Comparison of ENCODE assay signal across 40 cellular contexts in the genomic region with DNA sequence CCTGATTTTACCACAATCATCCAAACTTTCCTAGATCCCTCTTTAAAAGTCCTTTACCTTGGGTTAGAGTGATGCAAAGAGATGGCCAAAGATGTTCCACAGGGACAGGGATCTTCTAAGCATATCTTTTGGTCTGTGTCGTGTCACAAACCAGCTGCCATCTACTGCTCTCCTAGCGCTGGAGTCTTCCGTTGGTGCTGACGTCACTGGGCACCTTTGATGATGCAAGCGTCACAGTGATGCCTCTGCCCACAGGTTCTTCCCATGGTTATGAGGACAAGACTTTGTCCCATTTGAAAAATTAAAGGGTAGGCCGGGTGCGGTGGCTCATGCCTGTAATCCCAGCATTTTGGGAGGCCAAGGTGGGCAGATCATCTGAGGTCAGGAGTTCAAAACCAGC. TPM values are rescaled to one million over a fixed set of nuclear protein-coding genes. Genes with fewer than 3 reads are reported as not detected.
"Had no signal": no experiment of that assay in that cellular context is flagged by ENCODE, and none has a peak within 500 bp of the region (broad histone marks: within the 10 kb centered on the region; RNA-seq: fewer than 3 reads in every experiment).

No MANE protein-coding gene starts in this region.

- H3K27ac ChIP-seq: adrenal gland, body of pancreas, brain microvascular endothelial cell, breast epithelium, VCaP had no signal

- H3K36me3 ChIP-seq: adrenal gland, brain microvascular endothelial cell, breast epithelium had no signal

- H3K4me3 Mint-ChIP-seq: activated B cell treated with CpG ODN at 0.5 μM for 24 hours; activated CD4-positive, alpha-beta memory T cell treated with anti-CD3 and anti-CD28 coated beads for 36 hours; activated CD4-positive, alpha-beta T cell treated with anti-CD3 and anti-CD28 coated beads, Interleukin-2, amount 10 ng/mL, durations not matched to agents 24 days and 14 days; activated CD8-positive, alpha-beta T cell treated with anti-CD3 and anti-CD28 coated beads for 36 hours; activated naive CD4-positive, alpha-beta T cell treated with anti-CD3 and anti-CD28 coated beads for 36 hours; activated naive CD8-positive, alpha-beta T cell treated with anti-CD3 and anti-CD28 coated beads for 36 hours; activated T-cell treated with anti-CD3 and anti-CD28 coated beads, Interleukin-2, amount 50 U/mL, for 4 hours; activated T-cell treated with anti-CD3 and anti-CD28 coated beads, Interleukin-2, amount 50 U/mL, for 72 hours; activated T-helper 1 cell treated with anti-CD3 and anti-CD28 coated beads, Interleukin-12 subunit alpha, Interleukin-12 subunit beta, Interleukin-2, Interleukin-4 antibody, amounts not matched to agents 30 ng/mL and 10 ng/mL and 1 ng/mL, durations not matched to agents 14 hours and 24 hours and 36 hours; activated T-helper 17 cell treated with anti-CD3 and anti-CD28 coated beads, Interleukin-2, amount 50 U/mL, for 72 hours; T-helper 1 cell treated with Interleukin-12 subunit alpha and Interleukin-12 subunit beta and Interleukin-4 antibody, amounts not matched to agents 30 μg/mL and 1 μg/mL, for 36 hours; T-helper 2 cell treated with Interferon-gamma antibody and Interleukin-4, amounts not matched to agents 5 μg/mL and 100 μg/mL, for 36 hours had no signal

- H3K36me3 Mint-ChIP-seq: activated naive CD8-positive, alpha-beta T cell treated with anti-CD3 and anti-CD28 coated beads for 36 hours had no signal

- ATAC-seq: activated CD8-positive, alpha-beta T cell treated with anti-CD3 and anti-CD28 coated beads for 36 hours; activated naive CD4-positive, alpha-beta T cell treated with anti-CD3 and anti-CD28 coated beads, Interleukin-2, amount 50 U/mL, for 72 hours; activated T-cell treated with anti-CD3 and anti-CD28 coated beads, Interleukin-2, amount 50 U/mL, for 4 hours; activated T-cell treated with anti-CD3 and anti-CD28 coated beads, Interleukin-2, amount 50 U/mL, for 72 hours; activated T-helper 17 cell treated with anti-CD3 and anti-CD28 coated beads, Interleukin-2, amount 50 U/mL, for 72 hours; body of pancreas had no signal

- H3K4me3 ChIP-seq: adrenal gland, body of pancreas, breast epithelium had no signal

- H3K27me3 ChIP-seq: body of pancreas, brain microvascular endothelial cell had no signal

- H3K4me1 ChIP-seq: adrenal gland, body of pancreas, breast epithelium had no signal

- H3K27ac Mint-ChIP-seq: activated B cell treated with CpG ODN at 0.5 μM for 24 hours; activated CD4-positive, alpha-beta memory T cell treated with anti-CD3 and anti-CD28 coated beads for 36 hours; activated CD4-positive, alpha-beta T cell treated with anti-CD3 and anti-CD28 coated beads, Interleukin-2, amount 10 ng/mL, durations not matched to agents 24 days and 14 days; activated CD8-positive, alpha-beta T cell treated with anti-CD3 and anti-CD28 coated beads for 36 hours; activated naive CD4-positive, alpha-beta T cell treated with anti-CD3 and anti-CD28 coated beads for 36 hours; activated naive CD4-positive, alpha-beta T cell treated with anti-CD3 and anti-CD28 coated beads, Interleukin-2, amount 50 U/mL, for 72 hours; activated naive CD8-positive, alpha-beta T cell treated with anti-CD3 and anti-CD28 coated beads for 36 hours; activated T-cell treated with anti-CD3 and anti-CD28 coated beads, Interleukin-2, amount 50 U/mL, for 72 hours; activated T-helper 1 cell treated with anti-CD3 and anti-CD28 coated beads, Interleukin-12 subunit alpha, Interleukin-12 subunit beta, Interleukin-2, Interleukin-4 antibody, amounts not matched to agents 30 ng/mL and 10 ng/mL and 1 ng/mL, durations not matched to agents 14 hours and 24 hours and 36 hours; activated T-helper 17 cell treated with anti-CD3 and anti-CD28 coated beads, Interleukin-2, amount 50 U/mL, for 72 hours; T-helper 1 cell treated with Interleukin-12 subunit alpha and Interleukin-12 subunit beta and Interleukin-4 antibody, amounts not matched to agents 30 μg/mL and 1 μg/mL, for 36 hours; T-helper 2 cell treated with Interferon-gamma antibody and Interleukin-4, amounts not matched to agents 5 μg/mL and 100 μg/mL, for 36 hours had no signal

- H3K4me1 Mint-ChIP-seq: activated B cell treated with CpG ODN at 0.5 μM for 24 hours; activated CD4-positive, alpha-beta T cell treated with anti-CD3 and anti-CD28 coated beads, Interleukin-2, amount 10 ng/mL, durations not matched to agents 24 days and 14 days; activated naive CD8-positive, alpha-beta T cell treated with anti-CD3 and anti-CD28 coated beads for 36 hours; activated T-helper 17 cell treated with anti-CD3 and anti-CD28 coated beads, Interleukin-2, amount 50 U/mL, for 72 hours had no signal

- H3K27me3 Mint-ChIP-seq: activated CD4-positive, alpha-beta T cell treated with anti-CD3 and anti-CD28 coated beads, Interleukin-2, amount 10 ng/mL, durations not matched to agents 24 days and 14 days had no signal

- DNase-seq: activated B cell treated with CpG ODN at 0.5 μM for 24 hours; activated CD4-positive, alpha-beta memory T cell treated with anti-CD3 and anti-CD28 coated beads for 36 hours; activated CD4-positive, alpha-beta T cell treated with anti-CD3 and anti-CD28 coated beads for 4 hours; activated CD4-positive, alpha-beta T cell treated with anti-CD3 and anti-CD28 coated beads, Interleukin-2, amount 10 ng/mL, durations not matched to agents 24 days and 14 days; activated CD4-positive, alpha-beta T cell treated with anti-CD3 and anti-CD28 coated beads, Interleukin-2, amount 50 U/mL, for 1 hour; activated CD4-positive, alpha-beta T cell treated with anti-CD3 and anti-CD28 coated beads, Interleukin-2, amount 50 U/mL, for 4 hours; activated CD4-positive, CD25-positive, alpha-beta regulatory T cell treated with anti-CD3 and anti-CD28 coated beads, Interleukin-2, amount 50 U/mL, for 72 hours; activated CD8-positive, alpha-beta memory T cell treated with anti-CD3 and anti-CD28 coated beads, Interleukin-2, amount 50 U/mL, for 4 hours; activated CD8-positive, alpha-beta T cell treated with anti-CD3 and anti-CD28 coated beads for 36 hours; activated effector memory CD4-positive, alpha-beta T cell treated with anti-CD3 and anti-CD28 coated beads, Interleukin-2, amount 50 U/mL, for 16 hours; activated gamma-delta T cell treated with Interleukin-2 at 50 U/mL for 16 hours; activated naive CD4-positive, alpha-beta T cell; activated naive CD4-positive, alpha-beta T cell treated with anti-CD3 and anti-CD28 coated beads for 36 hours; activated naive CD4-positive, alpha-beta T cell treated with anti-CD3 and anti-CD28 coated beads, Interleukin-2, amount 50 U/mL, for 16 hours; activated naive CD8-positive, alpha-beta T cell treated with anti-CD3 and anti-CD28 coated beads for 36 hours; activated T-cell treated with anti-CD3 and anti-CD28 coated beads for 4 hours; activated T-cell treated with anti-CD3 and anti-CD28 coated beads, Interleukin-2, amount 50 U/mL, for 1 hour; activated T-cell treated with anti-CD3 and anti-CD28 coated beads, Interleukin-2, amount 50 U/mL, for 4 hours; activated T-cell treated with anti-CD3 and anti-CD28 coated beads, Interleukin-2, amount 50 U/mL, for 72 hours; adrenal gland; amniotic stem cell; aorta; body of pancreas; central memory CD4-positive, alpha-beta T cell; T-helper 1 cell; T-helper 2 cell; T-helper 9 cell had no signal

- FAIRE-seq: astrocyte, TTC549 had no signal

RNA-seq across cellular contexts. Expression of gene GLT6D1, which starts 1.7 kb away (rescaled TPM):
- total RNA-seq: activated B cell treated with CpG ODN at 0.5 μM for 24 hours; activated CD4-positive, alpha-beta memory T cell treated with anti-CD3 and anti-CD28 coated beads for 36 hours; activated CD4-positive, alpha-beta T cell treated with anti-CD3 and anti-CD28 coated beads, Interleukin-2, amount 10 ng/mL, durations not matched to agents 24 days and 14 days; activated CD8-positive, alpha-beta memory T cell treated with anti-CD3 and anti-CD28 coated beads for 36 hours; activated CD8-positive, alpha-beta T cell treated with anti-CD3 and anti-CD28 coated beads for 36 hours; activated naive CD4-positive, alpha-beta T cell treated with anti-CD3 and anti-CD28 coated beads for 36 hours; activated naive CD4-positive, alpha-beta T cell treated with anti-CD3 and anti-CD28 coated beads, Interleukin-2, amount 50 U/mL, for 72 hours; activated naive CD8-positive, alpha-beta T cell treated with anti-CD3 and anti-CD28 coated beads for 36 hours; activated T-cell treated with anti-CD3 and anti-CD28 coated beads, Interleukin-2, amount 50 U/mL, for 4 hours; activated T-cell treated with anti-CD3 and anti-CD28 coated beads, Interleukin-2, amount 50 U/mL, for 72 hours; activated T-helper 1 cell treated with anti-CD3 and anti-CD28 coated beads, Interleukin-12 subunit alpha, Interleukin-12 subunit beta, Interleukin-2, Interleukin-4 antibody, amounts not matched to agents 30 ng/mL and 10 ng/mL and 1 ng/mL, durations not matched to agents 14 hours and 24 hours and 36 hours; activated T-helper 17 cell treated with anti-CD3 and anti-CD28 coated beads, Interleukin-2, amount 50 U/mL, for 72 hours; adrenal gland; aorta; astrocyte; body of pancreas; breast epithelium; cardiac septum; cerebellum had no signal
- polyA plus RNA-seq: adrenal gland, aorta had no signal

RNA-seq across cellular contexts. Expression of gene LCN9, which starts 22.1 kb away (rescaled TPM):
- total RNA-seq: activated B cell treated with CpG ODN at 0.5 μM for 24 hours; activated CD4-positive, alpha-beta memory T cell treated with anti-CD3 and anti-CD28 coated beads for 36 hours; activated CD4-positive, alpha-beta T cell treated with anti-CD3 and anti-CD28 coated beads, Interleukin-2, amount 10 ng/mL, durations not matched to agents 24 days and 14 days; activated CD8-positive, alpha-beta memory T cell treated with anti-CD3 and anti-CD28 coated beads for 36 hours; activated CD8-positive, alpha-beta T cell treated with anti-CD3 and anti-CD28 coated beads for 36 hours; activated naive CD4-positive, alpha-beta T cell treated with anti-CD3 and anti-CD28 coated beads for 36 hours; activated naive CD4-positive, alpha-beta T cell treated with anti-CD3 and anti-CD28 coated beads, Interleukin-2, amount 50 U/mL, for 72 hours; activated naive CD8-positive, alpha-beta T cell treated with anti-CD3 and anti-CD28 coated beads for 36 hours; activated T-cell treated with anti-CD3 and anti-CD28 coated beads, Interleukin-2, amount 50 U/mL, for 4 hours; activated T-cell treated with anti-CD3 and anti-CD28 coated beads, Interleukin-2, amount 50 U/mL, for 72 hours; activated T-helper 1 cell treated with anti-CD3 and anti-CD28 coated beads, Interleukin-12 subunit alpha, Interleukin-12 subunit beta, Interleukin-2, Interleukin-4 antibody, amounts not matched to agents 30 ng/mL and 10 ng/mL and 1 ng/mL, durations not matched to agents 14 hours and 24 hours and 36 hours; activated T-helper 17 cell treated with anti-CD3 and anti-CD28 coated beads, Interleukin-2, amount 50 U/mL, for 72 hours; adrenal gland; aorta; body of pancreas; cardiac septum; cerebellum had no signal
- polyA plus RNA-seq: adrenal gland, aorta had no signal

RNA-seq across cellular contexts. Expression of gene SOHLH1, which starts 58.2 kb away (rescaled TPM):
- total RNA-seq: activated B cell treated with CpG ODN at 0.5 μM for 24 hours; activated CD4-positive, alpha-beta memory T cell treated with anti-CD3 and anti-CD28 coated beads for 36 hours; activated CD4-positive, alpha-beta T cell treated with anti-CD3 and anti-CD28 coated beads, Interleukin-2, amount 10 ng/mL, durations not matched to agents 24 days and 14 days; activated CD8-positive, alpha-beta memory T cell treated with anti-CD3 and anti-CD28 coated beads for 36 hours; activated CD8-positive, alpha-beta T cell treated with anti-CD3 and anti-CD28 coated beads for 36 hours; activated naive CD4-positive, alpha-beta T cell treated with anti-CD3 and anti-CD28 coated beads for 36 hours; activated naive CD4-positive, alpha-beta T cell treated with anti-CD3 and anti-CD28 coated beads, Interleukin-2, amount 50 U/mL, for 72 hours; activated naive CD8-positive, alpha-beta T cell treated with anti-CD3 and anti-CD28 coated beads for 36 hours; activated T-cell treated with anti-CD3 and anti-CD28 coated beads, Interleukin-2, amount 50 U/mL, for 4 hours; activated T-cell treated with anti-CD3 and anti-CD28 coated beads, Interleukin-2, amount 50 U/mL, for 72 hours; activated T-helper 1 cell treated with anti-CD3 and anti-CD28 coated beads, Interleukin-12 subunit alpha, Interleukin-12 subunit beta, Interleukin-2, Interleukin-4 antibody, amounts not matched to agents 30 ng/mL and 10 ng/mL and 1 ng/mL, durations not matched to agents 14 hours and 24 hours and 36 hours; activated T-helper 17 cell treated with anti-CD3 and anti-CD28 coated beads, Interleukin-2, amount 50 U/mL, for 72 hours; adrenal gland; aorta; astrocyte; body of pancreas; breast epithelium; cardiac septum; cerebellum had no signal
- polyA plus RNA-seq: adrenal gland, aorta had no signal
